37 cellular contexts compared by ENCODE assay signal in genomic region chr20:50671626-50672025, GRCh38. TPM values are rescaled to one million over a fixed set of nuclear protein-coding genes. Genes with fewer than 3 reads are reported as not detected.
"Had no signal": no experiment of that assay in that cellular context is flagged by ENCODE, and none has a peak within 500 bp of the region (broad histone marks: within the 10 kb centered on the region; RNA-seq: fewer than 3 reads in every experiment).

No MANE protein-coding gene starts in this region.

- H3K4me3 Mint-ChIP-seq: activated B cell treated with CpG ODN at 0.5 μM for 24 hours; activated CD4-positive, alpha-beta memory T cell treated with anti-CD3 and anti-CD28 coated beads for 36 hours; activated CD8-positive, alpha-beta memory T cell treated with anti-CD3 and anti-CD28 coated beads, Interleukin-2, amount 10 ng/mL, durations not matched to agents 7 days and 5 days; activated naive CD4-positive, alpha-beta T cell treated with anti-CD3 and anti-CD28 coated beads, Interleukin-2, amount 10 ng/mL, durations not matched to agents 7 days and 5 days; activated naive CD8-positive, alpha-beta T cell; activated naive CD8-positive, alpha-beta T cell treated with anti-CD3 and anti-CD28 coated beads, Interleukin-2, amount 50 U/mL, for 24 hours; brain had no signal

- H3K9me3 Mint-ChIP-seq: activated B cell treated with CpG ODN at 0.5 μM for 24 hours; activated CD4-positive, alpha-beta memory T cell treated with anti-CD3 and anti-CD28 coated beads for 36 hours; activated naive CD4-positive, alpha-beta T cell treated with anti-CD3 and anti-CD28 coated beads, Interleukin-2, amount 10 ng/mL, durations not matched to agents 7 days and 5 days; activated naive CD8-positive, alpha-beta T cell treated with anti-CD3 and anti-CD28 coated beads, Interleukin-2, amount 50 U/mL, for 24 hours had no signal

- H3K36me3 ChIP-seq: MG63 had no signal

- H3K4me3 ChIP-seq: MG63 had no signal

- H3K27me3 ChIP-seq: MG63 had no signal

- ATAC-seq: activated CD8-positive, alpha-beta memory T cell treated with anti-CD3 and anti-CD28 coated beads, Interleukin-2, amount 10 ng/mL, durations not matched to agents 7 days and 5 days; activated naive CD8-positive, alpha-beta T cell treated with anti-CD3 and anti-CD28 coated beads, Interleukin-2, amount 50 U/mL, for 24 hours had no signal

- H3K27ac Mint-ChIP-seq: activated B cell treated with CpG ODN at 0.5 μM for 24 hours; activated CD4-positive, alpha-beta memory T cell treated with anti-CD3 and anti-CD28 coated beads for 36 hours; activated CD8-positive, alpha-beta memory T cell treated with anti-CD3 and anti-CD28 coated beads, Interleukin-2, amount 10 ng/mL, durations not matched to agents 7 days and 5 days; activated naive CD4-positive, alpha-beta T cell treated with anti-CD3 and anti-CD28 coated beads, Interleukin-2, amount 10 ng/mL, durations not matched to agents 7 days and 5 days; activated naive CD8-positive, alpha-beta T cell; activated naive CD8-positive, alpha-beta T cell treated with anti-CD3 and anti-CD28 coated beads, Interleukin-2, amount 50 U/mL, for 24 hours had no signal

- H3K36me3 Mint-ChIP-seq: activated CD4-positive, alpha-beta memory T cell treated with anti-CD3 and anti-CD28 coated beads for 36 hours; activated CD8-positive, alpha-beta memory T cell treated with anti-CD3 and anti-CD28 coated beads, Interleukin-2, amount 10 ng/mL, durations not matched to agents 7 days and 5 days; activated naive CD4-positive, alpha-beta T cell treated with anti-CD3 and anti-CD28 coated beads, Interleukin-2, amount 10 ng/mL, durations not matched to agents 7 days and 5 days; activated naive CD8-positive, alpha-beta T cell; brain had no signal

- FAIRE-seq: bronchial epithelial cell had no signal

- H3K9me3 ChIP-seq: MG63 had no signal

- H3K27me3 Mint-ChIP-seq: activated CD8-positive, alpha-beta memory T cell treated with anti-CD3 and anti-CD28 coated beads, Interleukin-2, amount 10 ng/mL, durations not matched to agents 7 days and 5 days; activated naive CD8-positive, alpha-beta T cell had no signal

- H3K4me1 Mint-ChIP-seq: activated B cell treated with CpG ODN at 0.5 μM for 24 hours; activated CD8-positive, alpha-beta memory T cell treated with anti-CD3 and anti-CD28 coated beads, Interleukin-2, amount 10 ng/mL, durations not matched to agents 7 days and 5 days; activated naive CD4-positive, alpha-beta T cell treated with anti-CD3 and anti-CD28 coated beads, Interleukin-2, amount 10 ng/mL, durations not matched to agents 7 days and 5 days; activated naive CD8-positive, alpha-beta T cell treated with anti-CD3 and anti-CD28 coated beads, Interleukin-2, amount 50 U/mL, for 24 hours had no signal

- DNase-seq: activated B cell treated with CpG ODN at 0.5 μM for 24 hours; activated CD4-positive, alpha-beta memory T cell treated with anti-CD3 and anti-CD28 coated beads for 36 hours; activated CD4-positive, alpha-beta T cell treated with anti-CD3 and anti-CD28 coated beads for 4 hours; activated CD4-positive, alpha-beta T cell treated with anti-CD3 and anti-CD28 coated beads, Interleukin-2, amount 50 U/mL, for 1 hour; activated CD4-positive, CD25-positive, alpha-beta regulatory T cell treated with anti-CD3 and anti-CD28 coated beads, Interleukin-2, amount 50 U/mL, for 72 hours; activated CD8-positive, alpha-beta memory T cell treated with anti-CD3 and anti-CD28 coated beads for 24 hours; activated CD8-positive, alpha-beta memory T cell treated with anti-CD3 and anti-CD28 coated beads, Interleukin-2, amount 10 ng/mL, durations not matched to agents 7 days and 5 days; activated CD8-positive, alpha-beta memory T cell treated with anti-CD3 and anti-CD28 coated beads, Interleukin-2, amount 50 U/mL, for 48 hours; activated effector memory CD4-positive, alpha-beta T cell treated with Interleukin-2 at 50 U/mL for 16 hours; activated naive CD4-positive, alpha-beta T cell treated with anti-CD3 and anti-CD28 coated beads, Interleukin-2, amount 10 ng/mL, durations not matched to agents 7 days and 5 days; activated naive CD8-positive, alpha-beta T cell treated with anti-CD3 and anti-CD28 coated beads, Interleukin-2, amount 50 U/mL, for 24 hours; activated T-cell treated with anti-CD3 and anti-CD28 coated beads, Interleukin-2, amount 50 U/mL, for 48 hours; anterior cingulate cortex; caudate nucleus; cerebellar nuclear complex; Kasumi-1; MG63; NCI-H1048; NCI-H1105 treated with DMSO at 0.1 percent for 48 hours; NCI-H1436; NCI-H1694; NCI-H1930; NCI-H2081 treated with DMSO at 0.1 percent for 48 hours; NCI-H446 treated with DMSO at 0.1 percent for 48 hours; NCI-H524 treated with DMSO at 0.1 percent for 48 hours; NCI-H748 treated with DMSO at 0.1 percent for 48 hours; NK-92 treated with Interleukin-12 subunit alpha and Interleukin-12 subunit beta, amount 100 ng/mL, for 24 hours; RPMI8226; SIG-M5; SW 1271; T-helper 1 cell; T-helper 2 cell; T-helper 9 cell had no signal

- H3K27ac ChIP-seq: VCaP had no signal

RNA-seq across cellular contexts. Expression of gene RIPOR3, which starts 19.7 kb away (rescaled TPM):
- total RNA-seq: activated B cell treated with CpG ODN at 0.5 μM for 24 hours; activated CD4-positive, alpha-beta memory T cell treated with anti-CD3 and anti-CD28 coated beads for 36 hours; activated CD8-positive, alpha-beta memory T cell treated with anti-CD3 and anti-CD28 coated beads, Interleukin-2, amount 10 ng/mL, durations not matched to agents 7 days and 5 days had no signal
